28 cellular contexts compared by ENCODE assay signal in the genomic region with DNA sequence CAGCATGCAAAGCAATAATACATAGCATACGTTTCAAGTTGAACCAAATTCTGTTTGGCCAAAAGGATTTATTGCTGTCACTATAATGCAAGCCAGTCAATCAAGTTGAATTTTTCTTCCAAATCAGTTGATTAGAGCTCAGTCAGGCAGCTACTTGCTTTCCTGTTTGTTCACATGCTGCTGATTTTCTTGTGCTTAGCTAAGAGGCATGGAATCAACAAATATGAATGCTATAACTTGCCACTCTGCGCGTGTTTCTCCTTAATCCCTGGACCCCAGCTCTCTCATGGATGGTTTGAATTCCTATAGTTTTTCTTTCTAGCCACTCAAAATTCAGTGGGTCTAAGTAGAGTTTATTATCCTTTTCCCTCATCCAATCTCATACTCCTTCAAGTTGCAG.
"Had no signal": no experiment of that assay in that cellular context is flagged by ENCODE, and none has a peak within 500 bp of the region (broad histone marks: within the 10 kb centered on the region; RNA-seq: fewer than 3 reads in every experiment).

No MANE protein-coding gene starts in this region.

- H2AFZ ChIP-seq: parathyroid adenoma had no signal

- DNase-seq: activated CD4-positive, alpha-beta T cell treated with anti-CD3 and anti-CD28 coated beads for 36 hours; activated CD4-positive, CD25-positive, alpha-beta regulatory T cell; activated CD8-positive, alpha-beta memory T cell treated with anti-CD3 and anti-CD28 coated beads, Interleukin-2, amount 10 ng/mL, durations not matched to agents 7 days and 5 days; activated CD8-positive, alpha-beta T cell treated with anti-CD3 and anti-CD28 coated beads, Interleukin-2, amount 10 ng/mL, durations not matched to agents 7 days and 5 days; activated effector memory CD4-positive, alpha-beta T cell treated with Interleukin-2 at 50 U/mL for 16 hours; activated naive CD4-positive, alpha-beta T cell treated with Interleukin-2 at 50 U/mL for 16 hours; activated T-cell treated with anti-CD3 and anti-CD28 coated beads for 4 hours; adrenal gland; aorta; body of pancreas; dorsolateral prefrontal cortex; effector memory CD4-positive, alpha-beta T cell; left cardiac atrium; midbrain; naive thymus-derived CD4-positive, alpha-beta T cell; nucleus accumbens; psoas muscle; stimulated activated CD4-positive, alpha-beta T cell treated with anti-CD3 and anti-CD28 coated beads, Interleukin-15, amount 100 ng/mL, for 24 hours; stimulated activated CD4-positive, alpha-beta T cell treated with anti-CD3 and anti-CD28 coated beads, Interleukin-2, amount 100 ng/mL, for 24 hours; stimulated activated naive B cell treated with anti-CD40 and anti-IgM and Interleukin-4, amounts not matched to agents 10 μg/mL and 1 μg/mL and 100 μg/mL, for 72 hours; stomach; T-helper 1 cell; tibial artery had no signal

- H3K4me1 ChIP-seq: adrenal gland, parathyroid adenoma, psoas muscle, right atrium auricular region, tibial artery had no signal

- H3K9ac ChIP-seq: parathyroid adenoma had no signal

- FAIRE-seq: colon, frontal cortex, islet of Langerhans had no signal

- H3K9me3 ChIP-seq: adrenal gland, body of pancreas, psoas muscle, right atrium auricular region, stomach, tibial artery had no signal

- H3K36me3 ChIP-seq: adrenal gland, right atrium auricular region, stomach, tibial artery had no signal

- H3K4me3 ChIP-seq: adrenal gland, body of pancreas, dorsolateral prefrontal cortex, psoas muscle, right atrium auricular region, stomach, tibial artery had no signal

- H3K27me3 ChIP-seq: adrenal gland, body of pancreas, right atrium auricular region, stomach, tibial artery had no signal

- H3K79me2 ChIP-seq: parathyroid adenoma had no signal

- H3K27ac ChIP-seq: adrenal gland, body of pancreas, dorsolateral prefrontal cortex, parathyroid adenoma, psoas muscle, right atrium auricular region, tibial artery had no signal
